8 cellular contexts compared by ENCODE assay signal in the genomic region with DNA sequence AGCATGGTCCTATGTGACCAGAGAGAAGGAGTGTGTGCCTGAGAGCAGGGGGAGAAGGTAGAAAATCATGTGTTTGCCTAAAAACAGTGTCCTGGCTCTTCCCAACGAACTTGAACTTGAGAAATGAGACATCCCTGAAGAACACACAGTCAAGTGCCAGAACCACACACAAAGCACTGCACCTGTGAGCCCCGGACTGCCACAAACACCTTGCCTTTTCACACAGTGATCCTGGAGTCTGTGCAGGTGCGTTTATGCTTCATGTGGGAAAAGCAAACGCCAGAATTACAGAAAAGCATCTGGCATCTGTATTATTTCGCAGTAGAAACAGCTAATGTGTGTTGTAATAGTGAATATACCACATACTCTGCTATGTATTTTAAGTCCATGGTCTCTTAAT. TPM values are rescaled to one million over a fixed set of nuclear protein-coding genes. Genes with fewer than 3 reads are reported as not detected.
"Had no signal": no experiment of that assay in that cellular context is flagged by ENCODE, and none has a peak within 500 bp of the region (broad histone marks: within the 10 kb centered on the region; RNA-seq: fewer than 3 reads in every experiment).

No MANE protein-coding gene starts in this region.

- H3K4me3 Mint-ChIP-seq: GM23338, H9, IgD-negative memory B cell had no signal

- H3K4me1 Mint-ChIP-seq: IgD-negative memory B cell had no signal

- ATAC-seq: GM23338, HepG2 had no signal

- DNase-seq: H9, HCEC 1CT had no signal

- H3K27ac ChIP-seq: HL-60 had no signal

- H3K4me3 ChIP-seq: GM23338 had no signal

- H3K36me3 Mint-ChIP-seq: IgD-negative memory B cell had no signal

- H3K27ac Mint-ChIP-seq: GM23338, H9, IgD-negative memory B cell had no signal

- H3K9me3 Mint-ChIP-seq: GM23338, H9 had no signal

- H3K27me3 Mint-ChIP-seq: IgD-negative memory B cell had no signal

- FAIRE-seq: H1, H54, HepG2 had no signal

RNA-seq across cellular contexts. Expression of a gene that starts 9.3 kb away (rescaled TPM):
- total RNA-seq: HepG2 had no signal
- polyA plus RNA-seq: HepG2, IgD-negative memory B cell had no signal
